ENCODE assay signal across 8 cellular contexts in the genomic region with DNA sequence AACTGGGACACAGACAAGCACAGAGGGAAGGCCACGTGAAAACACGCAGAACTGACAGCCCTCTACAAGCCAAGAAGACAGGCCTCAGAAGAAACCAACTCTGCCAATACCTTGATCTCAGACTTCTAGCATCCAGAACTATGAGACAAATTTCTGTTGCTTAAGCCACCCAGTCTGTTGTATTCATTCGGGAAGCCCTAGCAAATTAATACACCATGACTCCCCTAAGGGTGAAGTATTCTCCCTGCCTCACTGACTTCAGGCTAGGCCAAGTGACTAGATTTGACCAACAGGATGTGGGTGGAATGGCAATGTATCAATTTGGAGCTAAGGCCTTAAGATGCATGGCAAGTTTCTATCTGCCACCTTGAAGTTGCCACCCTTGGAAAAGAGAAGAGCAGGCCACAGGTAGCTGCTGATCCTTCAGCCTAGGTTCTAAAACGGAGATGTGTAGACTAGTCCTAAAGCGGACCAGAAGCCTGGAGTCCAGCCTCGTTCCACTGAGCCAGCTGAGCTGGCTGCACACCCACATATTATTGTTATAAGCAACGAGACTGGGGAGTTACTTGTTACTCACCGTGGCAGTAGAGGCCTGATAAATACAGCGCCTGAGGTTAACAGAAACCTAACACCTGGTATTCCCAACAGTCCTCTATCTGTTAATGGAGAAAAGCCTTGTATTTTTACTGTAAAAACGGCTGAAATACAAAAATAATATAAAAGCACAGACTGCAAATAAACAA. TPM values are rescaled to one million over a fixed set of nuclear protein-coding genes. Genes with fewer than 3 reads are reported as not detected.
DNase-seq lines count a peak whose midpoint lies in the region; ATAC-seq and TF ChIP-seq lines count a peak whose summit lies in the region.

No MANE protein-coding gene starts in this region.

- H3K36me3 ChIP-seq in SJCRH30 (peaks cover 31% of the 10 kb centered on the region), sigmoid colon (peaks cover 0 to 34% (median 3%) of the 10 kb centered on the region in 4 donors)

- DNase-seq in EL: peak; percentile 56
- DNase-seq in SJCRH30: peak in 1 of 2 experiments; percentile 35
- DNase-seq in globus pallidus (ENCODE audit: low spot score): peak; percentile 53
- DNase-seq in sigmoid colon: no peak
- DNase-seq in SKM-1 treated with dmso at 0.1 percent for 144 hours (lab: John Stamatoyannopoulos, UW; ENCODE audit: unreplicated experiment): no peak

- no peak for TF ChIP-seq POLR2A in sigmoid colon (IDR thresholded peaks at IDR 0.05)

- H3K9me3 ChIP-seq in SJCRH30 (replicated peaks): peaks cover 1% of the 10 kb centered on the region; the same call in 1 of the 2 replicates
- no peaks in the 10 kb centered on the region for H3K9me3 ChIP-seq in sigmoid colon

- no peak for TF ChIP-seq CTCF in sigmoid colon (IDR thresholded peaks at IDR 0.05)

- H3K4me3 ChIP-seq in SJCRH30 (peak overlapping the region; percentile 27), sigmoid colon (no peak overlapping the region)

- H3K27me3 ChIP-seq in SJCRH30 (no peaks in the 10 kb centered on the region), sigmoid colon (no peaks in the 10 kb centered on the region)

- intact Hi-C loops in sigmoid colon (cut with DNase I): no loop called here

- peaks cover 51% of the 10 kb centered on the region for H3K4me1 ChIP-seq in SJCRH30
- H3K4me1 ChIP-seq in sigmoid colon: peaks cover 0 to 93% (median 84%) of the 10 kb centered on the region in 4 donors

- ATAC-seq in HG02884 (IDR thresholded peaks at IDR 0.05; ENCODE audit: unreplicated experiment): no peak
- ATAC-seq in HG02970 (IDR thresholded peaks at IDR 0.05; ENCODE audit: low FRiP score, unreplicated experiment): no peak
- no peak for ATAC-seq in HG03095 (IDR thresholded peaks at IDR 0.05; ENCODE audit: unreplicated experiment)

- 70 to 72% methylated on average over 10 of the region's 10 CpGs for WGBS in sigmoid colon, 2 donors

- H3K27ac ChIP-seq in SJCRH30: peak overlapping the region; percentile 74
- H3K27ac ChIP-seq in sigmoid colon: peak overlapping the region; percentile 75 to 86 (median 82)

- no peak for TF ChIP-seq EP300 in sigmoid colon (IDR thresholded peaks at IDR 0.05)

RNA-seq across cellular contexts. Expression of a gene that starts 16.5 kb away (rescaled TPM):
- total RNA-seq in SJCRH30 (2014; rRNA removed; shearing (Covaris generic)): 97.5 and 99.4 TPM in 2 replicates
- total RNA-seq in sigmoid colon: 100 to 1,000 TPM; 119 to 160 (median 141) TPM
- polyA plus RNA-seq in sigmoid colon: 10 to 100 TPM; 29.4 to 73.1 (median 38.6) TPM

RNA-seq across cellular contexts. Expression of a gene that starts 49.0 kb away (rescaled TPM):
- total RNA-seq in SJCRH30 (2014; rRNA removed; shearing (Covaris generic)): 108 and 117 TPM in 2 replicates
- 10 to 100 TPM; 38.0 to 57.9 (median 48.1) TPM for total RNA-seq in sigmoid colon
- 10 to 100 TPM; 16.6 to 21.9 (median 18.6) TPM for polyA plus RNA-seq in sigmoid colon

RNA-seq across cellular contexts. Expression of a gene that starts 54.3 kb away (rescaled TPM):
- 0.02 and 0.28 TPM in 2 replicates for total RNA-seq in SJCRH30 (2014; rRNA removed; shearing (Covaris generic))
- 1 to 10 TPM; 1.7 to 3.3 (median 2.0) TPM for total RNA-seq in sigmoid colon
- 1 to 10 TPM; 2.6 to 6.0 (median 5.4) TPM for polyA plus RNA-seq in sigmoid colon

Comparison
In these comparisons a context has a peak if more than half of its experiments do, and no peak if none do; other contexts are left out.
1. DNase-seq: peak in EL (single experiment) and globus pallidus (single experiment); none in sigmoid colon (single experiment) and SKM-1 treated with dmso at 0.1 percent for 144 hours (single experiment).